Comparison of ENCODE assay signal across 8 cellular contexts in the genomic region with DNA sequence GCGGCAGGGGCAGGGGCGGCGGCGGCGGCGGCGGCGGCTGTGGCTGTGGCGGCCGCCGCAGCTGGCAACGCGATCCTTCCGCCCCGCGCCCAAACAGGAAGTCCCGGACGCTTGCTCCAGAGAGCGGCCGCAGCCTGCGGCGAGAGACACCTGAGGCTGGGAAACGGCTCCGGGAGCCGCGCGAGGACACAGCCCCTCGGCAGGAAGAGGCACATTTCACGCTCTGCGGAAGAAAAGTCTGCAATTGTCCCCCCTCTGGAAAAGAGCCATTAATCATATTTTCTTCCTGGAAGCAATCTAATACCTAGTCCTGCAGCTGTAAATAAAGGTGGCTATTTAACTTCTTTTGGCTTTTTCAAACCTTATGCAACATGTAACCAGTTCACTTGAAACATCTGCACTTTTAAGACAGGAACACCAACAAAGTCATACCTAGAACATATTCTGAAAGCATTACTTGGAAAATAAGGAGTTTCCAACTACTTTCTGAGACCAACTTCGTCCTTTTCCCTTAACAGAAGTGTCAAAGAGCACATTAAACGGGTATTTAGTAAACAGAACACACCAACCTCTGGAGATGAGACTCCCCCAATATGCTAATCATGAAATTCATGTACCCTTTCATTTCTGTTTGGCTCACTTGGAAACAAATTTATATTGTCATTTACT.
DNase-seq lines count a peak whose midpoint lies in the region; ATAC-seq and TF ChIP-seq lines count a peak whose summit lies in the region.

No MANE protein-coding gene starts in this region.

- in situ Hi-C loops in ACHN (cut with HindIII; ENCODE audit: low pct_ligation_motif_present, low pct_unique_long_range_greater_than_20kb, low sequenced_read_pairs): no loop called here
- in situ Hi-C loops in gastrocnemius medialis (cut with MboI; ENCODE audit: low sequenced_read_pairs in 4 of 4): loop anchor here in 3 of 4 donors (5.0 to 10.0 kb wide), 3 partner anchors 50 to 213 kb away; no protein-coding TSS in a partner anchor

- H3K9me3 ChIP-seq in T-helper 17 cell (ENCODE audit: control insufficient read depth, low read length, poor library complexity, severe bottlenecking) (no peaks in the 10 kb centered on the region), gastrocnemius medialis (no peaks in the 10 kb centered on the region)

- no peak for TF ChIP-seq CTCF in glutamatergic neuron (IDR thresholded peaks at IDR 0.05; ENCODE audit: partially characterized antibody, unreplicated experiment)
- TF ChIP-seq CTCF in gastrocnemius medialis (IDR thresholded peaks at IDR 0.05 in 4 of 5, conservative IDR thresholded peaks at IDR 0.05 in 1 of 5): peak in 3 of 5 experiments; percentile 8 to 45 (median 23)

- H3K4me3 ChIP-seq in gastrocnemius medialis: peak overlapping the region; percentile 65 to 90 (median 70)

- DNase-seq in ACHN (peak; percentile 90), T-helper 17 cell (no peak), glutamatergic neuron (no peak), gastrocnemius medialis (no peak), NAMALWA (ENCODE audit: low spot score) (no peak), HK-2 (ENCODE audit: unreplicated experiment) (no peak)

- peak overlapping the region; percentile 92 to 98 (median 92) for H3K27ac ChIP-seq in gastrocnemius medialis

- peaks cover 26% of the 10 kb centered on the region for H3K4me1 Mint-ChIP-seq in T-helper 17 cell
- peaks cover 2% of the 10 kb centered on the region for H3K4me1 Mint-ChIP-seq in glutamatergic neuron (ENCODE audit: low read depth, unreplicated experiment)

- H3K27me3 Mint-ChIP-seq in T-helper 17 cell (no peaks in the 10 kb centered on the region), glutamatergic neuron (ENCODE audit: unreplicated experiment) (peaks cover 5% of the 10 kb centered on the region)

- H3K36me3 Mint-ChIP-seq in T-helper 17 cell (ENCODE audit: low read depth) (peaks cover 2% of the 10 kb centered on the region), glutamatergic neuron (ENCODE audit: unreplicated experiment) (no peaks in the 10 kb centered on the region)

- H3K27ac Mint-ChIP-seq in T-helper 17 cell: peak overlapping the region; percentile 99
- peak overlapping the region; percentile 86 for H3K27ac Mint-ChIP-seq in glutamatergic neuron (ENCODE audit: unreplicated experiment)

- no peaks in the 10 kb centered on the region for H3K27me3 ChIP-seq in gastrocnemius medialis

- ATAC-seq in GM18873 (IDR thresholded peaks at IDR 0.05; ENCODE audit: low FRiP score, unreplicated experiment) (peak; percentile 19), T-helper 17 cell (no peak), gastrocnemius medialis (no peak), HG03045 (IDR thresholded peaks at IDR 0.05; ENCODE audit: unreplicated experiment) (no peak)

- no peaks in the 10 kb centered on the region for H3K36me3 ChIP-seq in gastrocnemius medialis

- intact Hi-C loops in gastrocnemius medialis (cut with DNase I; ENCODE audit: low total_unique reads): loop anchor here (10.0 kb wide), 1 partner anchor 370 kb away; a partner anchor contains a TSS

- H3K9me3 Mint-ChIP-seq in glutamatergic neuron (ENCODE audit: unreplicated experiment): peaks cover 10% of the 10 kb centered on the region

- H3K4me3 Mint-ChIP-seq in T-helper 17 cell (peak overlapping the region; percentile 99), glutamatergic neuron (ENCODE audit: unreplicated experiment) (peak overlapping the region; percentile 91)

- H3K4me1 ChIP-seq in gastrocnemius medialis: peaks cover 35 to 37% of the 10 kb centered on the region in 2 donors

- TF ChIP-seq POLR2A in gastrocnemius medialis (IDR thresholded peaks at IDR 0.05): peak in 1 of 2 donors; percentile 25
